In the genomic region with DNA sequence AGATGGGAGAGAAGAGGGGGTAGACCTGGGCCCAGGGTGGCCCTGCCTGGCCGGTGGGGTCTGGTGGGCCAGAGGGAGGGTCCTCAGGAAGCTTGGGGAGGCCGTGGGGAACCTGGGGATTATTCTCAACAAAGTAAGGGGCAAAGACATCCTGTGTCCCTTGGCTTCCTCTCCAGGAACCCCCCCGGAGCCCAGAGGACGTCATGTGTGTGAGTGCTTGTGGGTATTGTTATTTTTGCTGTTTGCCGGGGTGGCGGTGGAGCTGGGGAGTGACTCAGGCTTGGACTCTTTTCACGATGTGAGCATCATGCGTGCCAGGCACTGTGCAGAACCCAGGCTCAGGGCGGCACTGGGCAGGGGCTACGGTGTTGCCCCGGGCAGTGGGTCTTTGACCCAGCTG, we compare ENCODE assay signal across 11 cellular contexts. TPM values are rescaled to one million over a fixed set of nuclear protein-coding genes. Genes with fewer than 3 reads are reported as not detected.
A peak's percentile ranks its signal among the peaks of the same experiment; 100 is the strongest.
DNase-seq lines count a peak whose midpoint lies in the region; ATAC-seq and TF ChIP-seq lines count a peak whose summit lies in the region.
"Had no signal": no experiment of that assay in that cellular context is flagged by ENCODE, and none has a peak within 500 bp of the region (broad histone marks: within the 10 kb centered on the region; RNA-seq: fewer than 3 reads in every experiment).

No MANE protein-coding gene starts in this region.

- H3K27ac ChIP-seq in coronary artery (peak overlapping the region in 1 of 2 donors; percentile 66), lung (ENCODE audit: low read depth in 1 of 2, low read length in 1 of 2) (peak overlapping the region; percentile 76 to 94), subcutaneous abdominal adipose tissue (ENCODE audit: low read depth, low read length) (peak overlapping the region; percentile 75)

- H3K4me3 ChIP-seq in H7 (ENCODE audit: insufficient read depth, low read depth, low read length) (no peak overlapping the region), coronary artery (no peak overlapping the region), lung (no peak overlapping the region), subcutaneous abdominal adipose tissue (ENCODE audit: low read depth in 1 of 5, low read length in 5 of 5) (no peak overlapping the region)

- no peaks in the 10 kb centered on the region for H3K36me3 ChIP-seq in H7 (replicated peaks; ENCODE audit: control insufficient read depth, insufficient read depth, low read length)
- peaks cover 0 to 3% of the 10 kb centered on the region in 2 donors for H3K36me3 ChIP-seq in lung (ENCODE audit: control insufficient read depth in 2 of 2, insufficient read depth in 2 of 2, low read length in 2 of 2)
- peaks cover 0 to 15% (median 7%) of the 10 kb centered on the region in 5 donors for H3K36me3 ChIP-seq in subcutaneous abdominal adipose tissue (ENCODE audit: control insufficient read depth in 5 of 5, insufficient read depth in 5 of 5, low read length in 5 of 5)

- H3K36me3 Mint-ChIP-seq in activated naive CD4-positive, alpha-beta T cell treated with anti-CD3 and anti-CD28 coated beads, Interleukin-2, amount 50 U/mL, for 72 hours, result peaks cover 0 to 5% of the 10 kb centered on the region in 2 donors

- peak overlapping the region in 2 of 5 donors; percentile 30 to 56 for H3K9ac ChIP-seq in subcutaneous abdominal adipose tissue (ENCODE audit: low read length in 5 of 5)

- peaks cover 0 to 7% of the 10 kb centered on the region in 2 donors for H3K4me1 ChIP-seq in lung (ENCODE audit: control insufficient read depth in 2 of 2, insufficient read depth in 2 of 2, low read length in 2 of 2)
- peaks cover 2 to 41% (median 18%) of the 10 kb centered on the region in 5 donors for H3K4me1 ChIP-seq in subcutaneous abdominal adipose tissue (ENCODE audit: control insufficient read depth in 5 of 5, insufficient read depth in 5 of 5, low read length in 5 of 5)

- H3K9me3 Mint-ChIP-seq in activated naive CD4-positive, alpha-beta T cell treated with anti-CD3 and anti-CD28 coated beads, Interleukin-2, amount 50 U/mL, for 72 hours, result no peaks in the 10 kb centered on the region

- WGBS in lung, 2 donors, result 32 to 49% methylated on average over 11 of the region's 11 CpGs

- DNase-seq in H7, result peak; percentile 49
- peak; percentile 62 for DNase-seq in coronary artery (ENCODE audit: low spot score)
- no peak for DNase-seq in lung (ENCODE audit: low spot score)
- no peak for DNase-seq in NCI-H2227 treated with DMSO at 0.1 percent for 48 hours (lab: John Stamatoyannopoulos, UW)
- no peak for DNase-seq in activated naive CD4-positive, alpha-beta T cell treated with anti-CD3 and anti-CD28 coated beads, Interleukin-2, amount 50 U/mL, for 72 hours (ENCODE audit: low spot score in 2 of 2)
- DNase-seq: activated T-cell treated with anti-CD3 and anti-CD28 coated beads for 4 hours, HCEC 1CT, NCI-H226 had no signal

- no peak for TF ChIP-seq CTCF in coronary artery (IDR thresholded peaks at IDR 0.05)
- TF ChIP-seq CTCF in lung (IDR thresholded peaks at IDR 0.05; ENCODE audit: control extremely low read depth, extremely low read depth), result no peak

- H3K27me3 ChIP-seq in H7 (ENCODE audit: control insufficient read depth, insufficient read depth, low read length), result peaks cover 36% of the 10 kb centered on the region
- no peaks in the 10 kb centered on the region for H3K27me3 ChIP-seq in lung (ENCODE audit: control insufficient read depth, insufficient read depth)
- peaks cover 7 to 41% (median 30%) of the 10 kb centered on the region in 5 donors for H3K27me3 ChIP-seq in subcutaneous abdominal adipose tissue (ENCODE audit: control insufficient read depth in 5 of 5, insufficient read depth in 4 of 5, low read length in 5 of 5)

- ATAC-seq in lung (ENCODE audit: insufficient read depth, low FRiP score) (no peak), HG03521 (IDR thresholded peaks at IDR 0.05; ENCODE audit: unreplicated experiment) (no peak), GM21515 (IDR thresholded peaks at IDR 0.05; ENCODE audit: unreplicated experiment) (no peak)
- no peak for ATAC-seq in activated naive CD4-positive, alpha-beta T cell treated with anti-CD3 and anti-CD28 coated beads, Interleukin-2, amount 50 U/mL, for 72 hours

- H3K27ac Mint-ChIP-seq in activated naive CD4-positive, alpha-beta T cell treated with anti-CD3 and anti-CD28 coated beads, Interleukin-2, amount 50 U/mL, for 72 hours, result no peak overlapping the region

- H3K9me3 ChIP-seq in lung (ENCODE audit: control insufficient read depth in 2 of 2, insufficient read depth in 1 of 2, low read length in 1 of 2), result peaks cover 0 to 5% of the 10 kb centered on the region in 2 donors
- no peaks in the 10 kb centered on the region for H3K9me3 ChIP-seq in subcutaneous abdominal adipose tissue (ENCODE audit: control insufficient read depth in 5 of 5, low read length in 5 of 5)

RNA-seq across cellular contexts. Expression of a gene that starts 1.0 kb away (rescaled TPM):
- total RNA-seq in H7 (2014; rRNA removed; shearing (Covaris generic)), result 1.8 and 2.1 TPM in 2 replicates
- total RNA-seq in lung, result 10 to 100 TPM; 17.1 to 44.0 TPM
- polyA plus RNA-seq in lung, result 10 to 100 TPM; 15.5 to 28.5 TPM
- under 1 TPM in 1 of 2 donors, not detected in 1; 0.66 TPM for total RNA-seq in activated naive CD4-positive, alpha-beta T cell treated with anti-CD3 and anti-CD28 coated beads, Interleukin-2, amount 50 U/mL, for 72 hours

RNA-seq across cellular contexts. Expression of a gene that starts 43.7 kb away (rescaled TPM):
- 9.5 and 11.3 TPM in 2 replicates for total RNA-seq in H7 (2014; rRNA removed; shearing (Covaris generic))
- 10 to 100 TPM; 21.2 to 57.7 TPM for total RNA-seq in lung
- polyA plus RNA-seq in lung, result 10 to 100 TPM; 34.7 to 46.3 TPM
- 10 to 100 TPM; 23.8 to 24.7 TPM for total RNA-seq in activated naive CD4-positive, alpha-beta T cell treated with anti-CD3 and anti-CD28 coated beads, Interleukin-2, amount 50 U/mL, for 72 hours

Comparison
In these comparisons a context has a peak if more than half of its experiments do, and no peak if none do; other contexts are left out.
1. DNase-seq: peak in H7 (single experiment) and coronary artery (single experiment); none in lung (single experiment), NCI-H2227 treated with DMSO at 0.1 percent for 48 hours (single experiment) and activated naive CD4-positive, alpha-beta T cell treated with anti-CD3 and anti-CD28 coated beads, Interleukin-2, amount 50 U/mL, for 72 hours (0 of 2).